In genomic region chr15:51781506-51781905, GRCh38 we compare ENCODE assay signal across 22 cellular contexts.
"Had no signal": no experiment of that assay in that cellular context is flagged by ENCODE, and none has a peak within 500 bp of the region (broad histone marks: within the 10 kb centered on the region; RNA-seq: fewer than 3 reads in every experiment).

No MANE protein-coding gene starts in this region.

- H3K27me3 ChIP-seq: SJSA1 had no signal

- DNase-seq: IMR-90, Karpas-422, KG1, MM.1S, NCI-H1092 treated with DMSO at 0.1 percent for 48 hours, NCI-H1436, NCI-H187, NCI-H2029, NCI-H2081 treated with DMSO at 0.1 percent for 48 hours, NCI-H2171, NCI-H226, NCI-H446, NCI-H510A, NCI-H524 treated with DMSO at 0.1 percent for 48 hours, NCI-H69, NCI-H774, Right ventricle myocardium superior, RPMI8226, SIG-M5 had no signal

- ATAC-seq: HepG2 had no signal

- H3K36me3 ChIP-seq: SJSA1 had no signal

- H3K4me3 ChIP-seq: SJSA1, SK-N-MC had no signal
